Comparison of ENCODE assay signal across 29 cellular contexts in the genomic region with DNA sequence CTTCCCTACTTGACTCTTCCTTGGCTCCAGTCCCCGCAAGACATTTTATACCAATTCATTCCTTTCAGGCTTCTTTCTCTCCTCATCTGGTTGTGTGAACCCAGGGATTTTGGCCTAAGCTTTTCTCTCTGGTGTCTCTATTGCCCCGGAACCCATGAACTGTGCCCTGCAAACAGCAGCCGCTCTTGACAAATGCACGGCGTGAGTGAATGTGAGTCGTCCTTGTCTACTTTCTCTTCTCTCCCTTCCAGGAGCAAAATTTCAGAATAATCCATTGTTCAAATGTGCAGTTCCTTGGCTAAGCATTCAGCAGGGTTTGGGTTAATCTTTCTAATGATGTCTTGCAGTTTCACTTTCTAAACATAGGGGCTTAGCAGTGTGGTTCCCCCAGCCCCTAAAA.
"Had no signal": no experiment of that assay in that cellular context is flagged by ENCODE, and none has a peak within 500 bp of the region (broad histone marks: within the 10 kb centered on the region; RNA-seq: fewer than 3 reads in every experiment).

No MANE protein-coding gene starts in this region.

- H3K36me3 ChIP-seq: adrenal gland, heart right ventricle, neutrophil, ovary, upper lobe of right lung had no signal

- H3K9me3 Mint-ChIP-seq: activated naive CD4-positive, alpha-beta T cell treated with anti-CD3 and anti-CD28 coated beads for 36 hours; activated naive CD8-positive, alpha-beta T cell treated with anti-CD3 and anti-CD28 coated beads for 36 hours; memory B cell; stimulated activated naive CD8-positive, alpha-beta T cell treated with anti-CD3 and anti-CD28 coated beads, Interleukin-15, Interleukin-2, amounts not matched to agents 100 ng/mL and 50 ng/mL, for 24 hours had no signal

- H3K27me3 ChIP-seq: adrenal gland, body of pancreas, ovary had no signal

- H3K4me3 ChIP-seq: adrenal gland, body of pancreas, heart right ventricle, ovary, upper lobe of right lung had no signal

- H3K27ac Mint-ChIP-seq: activated CD4-positive, alpha-beta memory T cell treated with anti-CD3 and anti-CD28 coated beads for 36 hours; activated CD4-positive, alpha-beta T cell treated with anti-CD3 and anti-CD28 coated beads, Interleukin-2, amount 10 ng/mL, durations not matched to agents 24 days and 14 days; activated naive CD4-positive, alpha-beta T cell treated with anti-CD3 and anti-CD28 coated beads for 36 hours; activated naive CD8-positive, alpha-beta T cell treated with anti-CD3 and anti-CD28 coated beads for 36 hours; activated T-helper 1 cell treated with anti-CD3 and anti-CD28 coated beads, Interleukin-12 subunit alpha, Interleukin-12 subunit beta, Interleukin-2, Interleukin-4 antibody, amounts not matched to agents 30 ng/mL and 10 ng/mL and 1 ng/mL, durations not matched to agents 14 hours and 24 hours and 36 hours; dendritic cell treated with granulocyte-macrophage colony-stimulating factor and Interleukin-4, amounts not matched to agents 40 ng/mL and 50 ng/mL, for 4 days; memory B cell; naive thymus-derived CD4-positive, alpha-beta T cell; progenitor cell of endocrine pancreas; stimulated activated effector memory CD8-positive, alpha-beta T cell treated with anti-CD3 and anti-CD28 coated beads, Interleukin-12 subunit alpha, Interleukin-12 subunit beta, amount 100 ng/mL, for 72 hours; stimulated activated naive CD8-positive, alpha-beta T cell treated with anti-CD3 and anti-CD28 coated beads, Interleukin-15, Interleukin-2, amounts not matched to agents 100 ng/mL and 50 ng/mL, for 24 hours had no signal

- H3K36me3 Mint-ChIP-seq: activated CD4-positive, alpha-beta memory T cell treated with anti-CD3 and anti-CD28 coated beads for 36 hours; activated naive CD8-positive, alpha-beta T cell treated with anti-CD3 and anti-CD28 coated beads for 36 hours; memory B cell; naive thymus-derived CD4-positive, alpha-beta T cell had no signal

- H3K4me1 Mint-ChIP-seq: memory B cell had no signal

- DNase-seq: activated CD4-positive, alpha-beta memory T cell treated with anti-CD3 and anti-CD28 coated beads for 36 hours; activated CD4-positive, alpha-beta T cell treated with anti-CD3 and anti-CD28 coated beads, Interleukin-2, amount 10 ng/mL, durations not matched to agents 24 days and 14 days; activated CD4-positive, CD25-positive, alpha-beta regulatory T cell treated with anti-CD3 and anti-CD28 coated beads, Interleukin-2, amount 50 U/mL, for 72 hours; activated CD8-positive, alpha-beta memory T cell treated with anti-CD3 and anti-CD28 coated beads, Interleukin-2, amount 50 U/mL, for 4 hours; activated effector memory CD4-positive, alpha-beta T cell treated with anti-CD3 and anti-CD28 coated beads, Interleukin-2, amount 50 U/mL, for 16 hours; activated naive CD4-positive, alpha-beta T cell treated with anti-CD3 and anti-CD28 coated beads for 36 hours; activated naive CD8-positive, alpha-beta T cell treated with anti-CD3 and anti-CD28 coated beads for 36 hours; activated T-cell treated with anti-CD3 and anti-CD28 coated beads, Interleukin-2, amount 50 U/mL, for 1 hour; aorta; body of pancreas; effector CD4-positive, alpha-beta T cell; foreskin melanocyte; heart right ventricle; midbrain; naive thymus-derived CD4-positive, alpha-beta T cell; ovary; small intestine; stimulated activated CD4-positive, alpha-beta T cell treated with anti-CD3 and anti-CD28 coated beads, Interleukin-4, amount 100 ng/mL, for 24 hours; substantia nigra; T-helper 2 cell; upper lobe of right lung had no signal

- H3K27me3 Mint-ChIP-seq: activated CD4-positive, alpha-beta T cell treated with anti-CD3 and anti-CD28 coated beads, Interleukin-2, amount 10 ng/mL, durations not matched to agents 24 days and 14 days; stimulated activated naive CD8-positive, alpha-beta T cell treated with anti-CD3 and anti-CD28 coated beads, Interleukin-15, Interleukin-2, amounts not matched to agents 100 ng/mL and 50 ng/mL, for 24 hours had no signal

- H3K4me3 Mint-ChIP-seq: activated CD4-positive, alpha-beta memory T cell treated with anti-CD3 and anti-CD28 coated beads for 36 hours; activated CD4-positive, alpha-beta T cell treated with anti-CD3 and anti-CD28 coated beads, Interleukin-2, amount 10 ng/mL, durations not matched to agents 24 days and 14 days; activated naive CD4-positive, alpha-beta T cell treated with anti-CD3 and anti-CD28 coated beads for 36 hours; activated naive CD8-positive, alpha-beta T cell treated with anti-CD3 and anti-CD28 coated beads for 36 hours; activated T-helper 1 cell treated with anti-CD3 and anti-CD28 coated beads, Interleukin-12 subunit alpha, Interleukin-12 subunit beta, Interleukin-2, Interleukin-4 antibody, amounts not matched to agents 30 ng/mL and 10 ng/mL and 1 ng/mL, durations not matched to agents 14 hours and 24 hours and 36 hours; dendritic cell treated with granulocyte-macrophage colony-stimulating factor and Interleukin-4, amounts not matched to agents 40 ng/mL and 50 ng/mL, for 4 days; memory B cell; naive thymus-derived CD4-positive, alpha-beta T cell; stimulated activated effector memory CD8-positive, alpha-beta T cell treated with anti-CD3 and anti-CD28 coated beads, Interleukin-12 subunit alpha, Interleukin-12 subunit beta, amount 100 ng/mL, for 72 hours; stimulated activated naive CD8-positive, alpha-beta T cell treated with anti-CD3 and anti-CD28 coated beads, Interleukin-15, Interleukin-2, amounts not matched to agents 100 ng/mL and 50 ng/mL, for 24 hours had no signal
